1 cellular context compared by ENCODE assay signal in the genomic region with DNA sequence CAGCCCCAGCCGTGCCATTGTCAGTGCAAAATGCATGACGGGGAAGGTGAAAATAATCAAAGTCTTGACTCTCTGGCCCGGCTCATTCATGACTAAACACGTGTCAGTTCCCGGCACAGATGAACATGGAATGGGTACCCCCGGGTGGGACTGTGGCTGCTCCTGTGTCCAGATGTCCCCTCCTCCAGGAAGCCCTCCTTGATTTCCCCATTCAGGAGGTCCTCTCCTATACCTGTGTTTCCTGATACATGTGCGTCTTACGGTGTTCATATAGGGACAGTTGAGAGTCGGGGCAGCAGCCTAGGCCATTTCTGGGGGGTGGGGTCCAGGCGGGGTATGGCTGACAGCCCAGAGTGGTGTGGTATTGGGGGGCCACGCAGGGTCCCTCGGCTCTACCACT.
TF ChIP-seq lines count a peak whose summit lies in the region.

No MANE protein-coding gene starts in this region.

TF ChIP-seq in HepG2, 621 proteins besides CTCF, POLR2A, EP300 and RAD21:
- TF ChIP-seq SMARCC2 (IDR thresholded peaks at IDR 0.05) = no peak
- no peak for TF ChIP-seq POLR2G (IDR thresholded peaks at IDR 0.05; ENCODE audit: low read depth, low read length)
- peak; percentile 90 for TF ChIP-seq ZFP36 (IDR thresholded peaks at IDR 0.05; ENCODE audit: borderline replicate concordance, low read depth, low read length, partially characterized antibody)
- TF ChIP-seq, protein P1, sequence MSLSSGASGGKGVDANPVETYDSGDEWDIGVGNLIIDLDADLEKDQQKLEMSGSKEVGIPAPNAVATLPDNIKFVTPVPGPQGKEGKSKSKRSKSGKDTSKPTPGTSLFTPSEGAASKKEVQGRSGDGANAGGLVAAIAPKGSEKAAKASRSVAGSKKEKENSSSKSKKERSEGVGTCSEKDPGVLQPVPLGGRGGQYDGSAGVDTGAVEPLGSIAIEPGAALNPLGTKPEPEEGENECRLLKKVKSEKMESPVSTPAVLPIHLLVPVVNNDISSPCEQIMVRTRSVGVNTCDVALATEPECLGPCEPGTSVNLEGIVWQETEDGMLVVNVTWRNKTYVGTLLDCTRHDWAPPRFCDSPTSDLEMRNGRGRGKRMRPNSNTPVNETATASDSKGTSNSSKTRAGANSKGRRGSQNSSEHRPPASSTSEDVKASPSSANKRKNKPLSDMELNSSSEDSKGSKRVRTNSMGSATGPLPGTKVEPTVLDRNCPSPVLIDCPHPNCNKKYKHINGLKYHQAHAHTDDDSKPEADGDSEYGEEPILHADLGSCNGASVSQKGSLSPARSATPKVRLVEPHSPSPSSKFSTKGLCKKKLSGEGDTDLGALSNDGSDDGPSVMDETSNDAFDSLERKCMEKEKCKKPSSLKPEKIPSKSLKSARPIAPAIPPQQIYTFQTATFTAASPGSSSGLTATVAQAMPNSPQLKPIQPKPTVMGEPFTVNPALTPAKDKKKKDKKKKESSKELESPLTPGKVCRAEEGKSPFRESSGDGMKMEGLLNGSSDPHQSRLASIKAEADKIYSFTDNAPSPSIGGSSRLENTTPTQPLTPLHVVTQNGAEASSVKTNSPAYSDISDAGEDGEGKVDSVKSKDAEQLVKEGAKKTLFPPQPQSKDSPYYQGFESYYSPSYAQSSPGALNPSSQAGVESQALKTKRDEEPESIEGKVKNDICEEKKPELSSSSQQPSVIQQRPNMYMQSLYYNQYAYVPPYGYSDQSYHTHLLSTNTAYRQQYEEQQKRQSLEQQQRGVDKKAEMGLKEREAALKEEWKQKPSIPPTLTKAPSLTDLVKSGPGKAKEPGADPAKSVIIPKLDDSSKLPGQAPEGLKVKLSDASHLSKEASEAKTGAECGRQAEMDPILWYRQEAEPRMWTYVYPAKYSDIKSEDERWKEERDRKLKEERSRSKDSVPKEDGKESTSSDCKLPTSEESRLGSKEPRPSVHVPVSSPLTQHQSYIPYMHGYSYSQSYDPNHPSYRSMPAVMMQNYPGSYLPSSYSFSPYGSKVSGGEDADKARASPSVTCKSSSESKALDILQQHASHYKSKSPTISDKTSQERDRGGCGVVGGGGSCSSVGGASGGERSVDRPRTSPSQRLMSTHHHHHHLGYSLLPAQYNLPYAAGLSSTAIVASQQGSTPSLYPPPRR (CRISPR knock-in tag; IDR thresholded peaks at IDR 0.05; ENCODE audit: borderline replicate concordance) = no peak
- TF ChIP-seq MYNN (CRISPR knock-in tag; IDR thresholded peaks at IDR 0.05; ENCODE audit: low read depth) = no peak
- TF ChIP-seq IRX3 (CRISPR knock-in tag; IDR thresholded peaks at IDR 0.05; ENCODE audit: borderline replicate concordance, low read depth) = no peak
- no peak for TF ChIP-seq EZH2 (conservative IDR thresholded peaks at IDR 0.05; ENCODE audit: low read depth, low read length)
- TF ChIP-seq, protein P2, sequence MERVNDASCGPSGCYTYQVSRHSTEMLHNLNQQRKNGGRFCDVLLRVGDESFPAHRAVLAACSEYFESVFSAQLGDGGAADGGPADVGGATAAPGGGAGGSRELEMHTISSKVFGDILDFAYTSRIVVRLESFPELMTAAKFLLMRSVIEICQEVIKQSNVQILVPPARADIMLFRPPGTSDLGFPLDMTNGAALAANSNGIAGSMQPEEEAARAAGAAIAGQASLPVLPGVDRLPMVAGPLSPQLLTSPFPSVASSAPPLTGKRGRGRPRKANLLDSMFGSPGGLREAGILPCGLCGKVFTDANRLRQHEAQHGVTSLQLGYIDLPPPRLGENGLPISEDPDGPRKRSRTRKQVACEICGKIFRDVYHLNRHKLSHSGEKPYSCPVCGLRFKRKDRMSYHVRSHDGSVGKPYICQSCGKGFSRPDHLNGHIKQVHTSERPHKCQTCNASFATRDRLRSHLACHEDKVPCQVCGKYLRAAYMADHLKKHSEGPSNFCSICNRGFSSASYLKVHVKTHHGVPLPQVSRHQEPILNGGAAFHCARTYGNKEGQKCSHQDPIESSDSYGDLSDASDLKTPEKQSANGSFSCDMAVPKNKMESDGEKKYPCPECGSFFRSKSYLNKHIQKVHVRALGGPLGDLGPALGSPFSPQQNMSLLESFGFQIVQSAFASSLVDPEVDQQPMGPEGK (CRISPR knock-in tag; IDR thresholded peaks at IDR 0.05) = no peak
- no peak for TF ChIP-seq NCOA1 (CRISPR knock-in tag; IDR thresholded peaks at IDR 0.05)
